23 cellular contexts compared by ENCODE assay signal in genomic region chr7:157952841-157953645, GRCh38.
DNase-seq lines count a peak whose midpoint lies in the region; ATAC-seq and TF ChIP-seq lines count a peak whose summit lies in the region.
"Had no signal": no experiment of that assay in that cellular context is flagged by ENCODE, and none has a peak within 500 bp of the region (broad histone marks: within the 10 kb centered on the region; RNA-seq: fewer than 3 reads in every experiment).

No MANE protein-coding gene starts in this region.

- H3K27ac ChIP-seq in IMR-90 (ENCODE audit: insufficient read depth, low read length): no peak overlapping the region
- H3K27ac ChIP-seq: A549; BLaER1 treated with 17β-estradiol and CSF1 and Interleukin-3, amounts not matched to agents 10 nM and 100 nM; HL-60; SJSA1 had no signal

- no peak overlapping the region for H2BK5ac ChIP-seq in IMR-90 (ENCODE audit: low read depth, low read length, poor library complexity, severe bottlenecking)

- H3K4me2 ChIP-seq in IMR-90 (ENCODE audit: low read depth, low read length): no peak overlapping the region
- H3K4me2 ChIP-seq: A549; BLaER1 treated with 17β-estradiol and CSF1 and Interleukin-3, amounts not matched to agents 10 nM and 100 nM had no signal

- in situ Hi-C loops in IMR-90 (cut with MboI; ENCODE audit: low sequenced_read_pairs): no loop called here

- no peaks in the 10 kb centered on the region for H3K79me1 ChIP-seq in IMR-90 (ENCODE audit: low read depth in 1 of 2, low read length in 2 of 2)

- CTCF ChIA-PET in IMR-90 (lab: Yijun Ruan, JAX): no interaction called here

- H3K27me3 Mint-ChIP-seq in chondrocyte (ENCODE audit: low read depth) (no peaks in the 10 kb centered on the region), type B pancreatic cell (peaks cover 13% of the 10 kb centered on the region), immature natural killer cell (ENCODE audit: low read depth in 3 of 3) (peaks cover 0 to 4% (median 3%) of the 10 kb centered on the region in 3 donors)

- no peaks in the 10 kb centered on the region for H3K36me3 ChIP-seq in IMR-90 (ENCODE audit: control insufficient read depth, insufficient read depth, low read length)
- H3K36me3 ChIP-seq: BLaER1 treated with 17β-estradiol and CSF1 and Interleukin-3, amounts not matched to agents 10 nM and 100 nM; MG63; SJSA1 had no signal

- H4K20me1 ChIP-seq in IMR-90 (ENCODE audit: insufficient read depth, low read length): no peaks in the 10 kb centered on the region
- H4K20me1 ChIP-seq: BLaER1 treated with 17β-estradiol and CSF1 and Interleukin-3, amounts not matched to agents 10 nM and 100 nM had no signal

- DNase-seq in IMR-90 (no peak), chondrocyte (ENCODE audit: low spot score) (peak; percentile 87), mesenteric fat pad (ENCODE audit: low spot score) (peak; percentile 84), type B pancreatic cell (ENCODE audit: extremely low spot score, unreplicated experiment) (peak; percentile 62), HCEC 1CT (no peak), immature natural killer cell (no peak)
- DNase-seq: AML-193; CD4-positive, alpha-beta T cell; GOT3; KBM-7; MG63; NCI-H1105 treated with DMSO at 0.1 percent for 48 hours; NCI-H146; NCI-H1930; NCI-H2107; NCI-H524; NCI-H748 treated with DMSO at 0.1 percent for 48 hours had no signal

- H3K36me3 Mint-ChIP-seq in chondrocyte (ENCODE audit: low read depth) (no peaks in the 10 kb centered on the region), type B pancreatic cell (no peaks in the 10 kb centered on the region), immature natural killer cell (no peaks in the 10 kb centered on the region)

- H3K4me3 ChIP-seq in IMR-90 (ENCODE audit: insufficient read depth, low read depth, low read length): no peak overlapping the region
- H3K4me3 ChIP-seq: A549; BLaER1 treated with 17β-estradiol and CSF1 and Interleukin-3, amounts not matched to agents 10 nM and 100 nM; MG63; SJSA1 had no signal

- ATAC-seq in IMR-90 (ENCODE audit: low read depth): no peak
- ATAC-seq in HG03378 (IDR thresholded peaks at IDR 0.05; ENCODE audit: unreplicated experiment): no peak
- ATAC-seq in GM18502 (IDR thresholded peaks at IDR 0.05; ENCODE audit: poor library complexity, unreplicated experiment): no peak
- ATAC-seq: A549 had no signal

- H3K4ac ChIP-seq in IMR-90 (ENCODE audit: low read depth, low read length): no peak overlapping the region

- WGBS in IMR-90 (ENCODE audit: extremely low coverage in 2 of 2, insufficient read length in 1 of 2), 2 experiments: 55% methylated on average over 18 of the region's 25 CpGs; no CpG with 5 or more reads in 1 of the 2 experiments

- TF ChIP-seq POLR2A in IMR-90 (IDR thresholded peaks at IDR 0.05; ENCODE audit: low read depth, low read length): no peak

- H3K9me3 Mint-ChIP-seq in chondrocyte (ENCODE audit: low read depth) (peaks cover 40% of the 10 kb centered on the region), type B pancreatic cell (peaks cover 4% of the 10 kb centered on the region), immature natural killer cell (peaks cover 0 to 2% (median 0%) of the 10 kb centered on the region in 6 donors)

- intact Hi-C loops in IMR-90 (cut with micrococcal nuclease): no loop called here

- H3K9ac ChIP-seq in IMR-90 (ENCODE audit: low read depth, low read length): no peak overlapping the region
- H3K9ac ChIP-seq: BLaER1 treated with 17β-estradiol and CSF1 and Interleukin-3, amounts not matched to agents 10 nM and 100 nM had no signal

- POLR2A ChIA-PET in IMR-90 (lab: Charles Lee; ENCODE audit: unreplicated experiment): no interaction called here

- H2BK20ac ChIP-seq in IMR-90 (ENCODE audit: low read depth, low read length): no peak overlapping the region

- no peak overlapping the region for H2BK15ac ChIP-seq in IMR-90 (ENCODE audit: low read depth, low read length)

- no peak overlapping the region for H2AK5ac ChIP-seq in IMR-90 (ENCODE audit: low read depth, low read length)

- H3K27me3 ChIP-seq in IMR-90 (ENCODE audit: control insufficient read depth, insufficient read depth, low read length): no peaks in the 10 kb centered on the region
- H3K27me3 ChIP-seq: BLaER1 treated with 17β-estradiol and CSF1 and Interleukin-3, amounts not matched to agents 10 nM and 100 nM; MG63; SJSA1 had no signal

- H3K27ac Mint-ChIP-seq in chondrocyte (ENCODE audit: unreplicated experiment) (no peak overlapping the region), type B pancreatic cell (no peak overlapping the region), immature natural killer cell (no peak overlapping the region)
- H3K27ac Mint-ChIP-seq: CD4-positive, alpha-beta T cell had no signal

- H3K18ac ChIP-seq in IMR-90 (ENCODE audit: low read depth, low read length): no peak overlapping the region

- no peaks in the 10 kb centered on the region for H3K9me1 ChIP-seq in IMR-90 (ENCODE audit: insufficient read depth, low read length)

- H3K9me3 ChIP-seq in IMR-90 (ENCODE audit: control insufficient read depth, insufficient read depth, low read length): peaks cover 47% of the 10 kb centered on the region
- H3K9me3 ChIP-seq: A549, MG63 had no signal

- H3K23ac ChIP-seq in IMR-90 (ENCODE audit: low read depth, low read length): no peak overlapping the region

- no peak overlapping the region for H4K5ac ChIP-seq in IMR-90 (ENCODE audit: low read depth, low read length)

- no peak overlapping the region for H2BK120ac ChIP-seq in IMR-90 (ENCODE audit: low read depth, low read length)

- peak overlapping the region; percentile 32 for H2AFZ ChIP-seq in IMR-90 (replicated peaks; ENCODE audit: low read length, poor library complexity)

- no peak overlapping the region for H3K14ac ChIP-seq in IMR-90 (replicated peaks; ENCODE audit: low read depth, low read length)

- no peaks in the 10 kb centered on the region for H3K4me1 ChIP-seq in IMR-90 (ENCODE audit: control insufficient read depth, insufficient read depth, low read length)
- H3K4me1 ChIP-seq: A549, SJSA1 had no signal

- TF ChIP-seq RAD21 in IMR-90 (IDR thresholded peaks at IDR 0.05; ENCODE audit: low read length): no peak

- no peak overlapping the region for H4K91ac ChIP-seq in IMR-90 (ENCODE audit: insufficient read depth, low read depth, low read length)

- H3K56ac ChIP-seq in IMR-90 (ENCODE audit: extremely low read depth, insufficient read depth, low read length): no peak overlapping the region

- dilution Hi-C loops in IMR-90 (cut with HindIII; ENCODE audit: low sequenced_read_pairs, unreplicated experiment): no loop called here

- TF ChIP-seq CTCF in IMR-90 (conservative IDR thresholded peaks at IDR 0.05; ENCODE audit: low read depth, low read length) (no peak), chondrocyte (IDR thresholded peaks at IDR 0.05) (no peak), type B pancreatic cell (conservative IDR thresholded peaks at IDR 0.05) (no peak)

- BruUV-seq in IMR-90 (replicated peaks; lab: Mats Ljungman, UMichigan): no TSS peak

- no peak overlapping the region for H4K8ac ChIP-seq in IMR-90 (ENCODE audit: low read depth in 2 of 2, low read length in 2 of 2)

- no peak overlapping the region for H2AK9ac ChIP-seq in IMR-90 (replicated peaks; ENCODE audit: low read depth, low read length, poor library complexity)

- H3K4me1 Mint-ChIP-seq in chondrocyte (ENCODE audit: low read depth) (no peaks in the 10 kb centered on the region), type B pancreatic cell (ENCODE audit: unreplicated experiment) (no peaks in the 10 kb centered on the region), immature natural killer cell (no peaks in the 10 kb centered on the region)

- no peak overlapping the region for H3K4me3 Mint-ChIP-seq in chondrocyte (ENCODE audit: unreplicated experiment)
- no peak overlapping the region for H3K4me3 Mint-ChIP-seq in type B pancreatic cell
- H3K4me3 Mint-ChIP-seq in immature natural killer cell: no peak overlapping the region
- H3K4me3 Mint-ChIP-seq: CD4-positive, alpha-beta T cell had no signal

TF ChIP-seq in IMR-90, 13 proteins besides CTCF, POLR2A, EP300 and RAD21:
- TF ChIP-seq CEBPB (IDR thresholded peaks at IDR 0.05; ENCODE audit: low read depth, low read length) (no peak), MAZ (IDR thresholded peaks at IDR 0.05; ENCODE audit: borderline replicate concordance, low read depth, low read length) (no peak), SMC3 (IDR thresholded peaks at IDR 0.05; ENCODE audit: low read depth, low read length) (no peak), USF2 (IDR thresholded peaks at IDR 0.05; ENCODE audit: low read depth, low read length) (no peak), ELK1 (IDR thresholded peaks at IDR 0.05; ENCODE audit: borderline replicate concordance, low read depth, low read length) (no peak), MAFK (IDR thresholded peaks at IDR 0.05; ENCODE audit: low read depth, low read length) (no peak)

Comparison
In these comparisons a context has a peak if more than half of its experiments do, and no peak if none do; other contexts are left out.
1. DNase-seq: peak in chondrocyte (single experiment), mesenteric fat pad (single experiment) and type B pancreatic cell (single experiment); none in IMR-90 (single experiment), HCEC 1CT (single experiment) and immature natural killer cell (0 of 3).